In the genomic region with DNA sequence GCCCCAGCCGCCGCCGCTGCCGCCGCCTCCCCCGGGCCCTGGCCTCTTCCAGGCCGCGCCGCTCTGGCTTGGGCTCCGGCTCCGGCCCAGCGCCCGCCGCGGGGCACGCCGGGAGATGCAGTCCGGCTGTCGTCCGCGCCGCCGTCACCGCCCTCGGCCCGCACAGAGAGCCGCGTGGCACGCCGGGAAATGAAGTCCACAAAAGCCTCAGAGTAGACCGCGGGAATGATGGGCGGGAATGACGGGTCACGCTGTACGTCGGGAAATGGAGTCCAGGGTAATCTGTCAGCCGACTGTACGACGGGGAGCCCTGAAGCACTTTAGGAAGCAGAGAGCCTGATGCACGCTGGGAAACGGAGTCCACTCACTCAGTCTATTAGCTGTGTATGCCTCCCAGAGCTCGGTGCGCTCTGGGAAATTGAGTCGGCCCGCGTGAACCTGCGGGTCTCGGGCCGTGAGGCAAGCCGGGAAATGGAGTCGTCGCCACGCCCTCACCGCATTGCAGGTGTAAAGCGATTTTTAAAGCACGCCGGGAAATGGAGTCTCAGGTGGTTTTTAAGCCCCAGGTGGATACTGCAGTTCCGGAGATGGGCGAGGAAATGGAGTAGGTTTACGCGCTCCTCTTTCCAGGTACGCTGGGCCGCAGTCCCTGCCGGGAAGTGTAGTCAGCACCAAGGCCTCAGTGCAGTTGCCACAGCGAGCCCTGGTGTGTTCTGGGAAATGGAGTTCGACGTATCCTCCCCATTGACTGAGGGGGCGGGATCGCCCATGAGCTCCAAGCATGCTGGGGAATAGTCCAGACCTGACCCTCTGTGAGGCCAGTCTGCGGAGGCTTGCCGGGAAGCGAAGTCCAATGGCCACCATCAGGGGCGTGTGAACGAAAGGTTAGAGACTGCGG, we compare ENCODE assay signal across 8 cellular contexts. TPM values are rescaled to one million over a fixed set of nuclear protein-coding genes. Genes with fewer than 3 reads are reported as not detected.
DNase-seq lines count a peak whose midpoint lies in the region; ATAC-seq lines count a peak whose summit lies in the region.

A gene (minus strand): TSS at position 91 of the 898 bp plus-strand sequence. CDS start 137 bp downstream, outside the sequence.

- H3K9me3 ChIP-seq in aorta (ENCODE audit: control insufficient read depth, low read length): no peaks in the 10 kb centered on the region

- DNase-seq in NCI-H2081 (lab: John Stamatoyannopoulos, UW): peak; percentile 99 to 100
- peak; percentile 93 for DNase-seq in T1000 (lab: John Stamatoyannopoulos, UW)
- peak; percentile 100 for DNase-seq in astrocyte of the hippocampus (ENCODE audit: low read depth, low spot score)
- peak; percentile 97 for DNase-seq in hepatic stellate cell (ENCODE audit: low spot score)
- peak; percentile 99 for DNase-seq in aorta

- H3K9ac ChIP-seq in rectal smooth muscle tissue (ENCODE audit: low read length): peak within 1 kb of the TSS; percentile 66

- ATAC-seq in GM18508 (IDR thresholded peaks at IDR 0.05; ENCODE audit: insufficient read depth, unreplicated experiment): peak; percentile 38
- ATAC-seq in HG03025 (IDR thresholded peaks at IDR 0.05; ENCODE audit: low FRiP score, unreplicated experiment): peak; percentile 58
- peak; percentile 93 for ATAC-seq in aorta (ENCODE audit: low FRiP score)

- intact Hi-C loops in aorta (cut with DNase I): loop anchor here in 1 of 2 donors (1.0 kb wide), 1 partner anchor 26 kb away; no protein-coding TSS in a partner anchor

- H3K4me3 ChIP-seq in rectal smooth muscle tissue (ENCODE audit: low read length): peak within 1 kb of the TSS; percentile 74
- peak within 1 kb of the TSS; percentile 63 to 88 for H3K4me3 ChIP-seq in aorta (ENCODE audit: low read length in 2 of 2)

- H3K27me3 ChIP-seq in rectal smooth muscle tissue (ENCODE audit: control insufficient read depth, insufficient read depth, low read length): no peaks in the 10 kb centered on the region
- H3K27me3 ChIP-seq in aorta (ENCODE audit: control insufficient read depth in 1 of 2, insufficient read depth in 2 of 2, low read length in 1 of 2): no peaks in the 10 kb centered on the region

- 0% methylated on average over 71 to 76 of the region's 76 CpGs for WGBS in aorta, 2 donors

- H3K27ac ChIP-seq in rectal smooth muscle tissue (ENCODE audit: low read depth, low read length): peak within 1 kb of the TSS; percentile 84
- H3K27ac ChIP-seq in aorta (ENCODE audit: low read depth in 1 of 2, low read length in 2 of 2): peak within 1 kb of the TSS; percentile 58 to 89

- H3K4me1 ChIP-seq in rectal smooth muscle tissue (ENCODE audit: control insufficient read depth, insufficient read depth, low read length) (peaks cover 17% of the 10 kb centered on the region), aorta (ENCODE audit: control insufficient read depth in 1 of 2, insufficient read depth in 2 of 2, low read length in 2 of 2) (peaks cover 0 to 2% of the 10 kb centered on the region in 2 donors)

- H3K36me3 ChIP-seq in rectal smooth muscle tissue (ENCODE audit: control insufficient read depth, insufficient read depth, low read length) (peaks cover 5% of the 10 kb centered on the region), aorta (ENCODE audit: control insufficient read depth in 1 of 2, insufficient read depth in 2 of 2, low read length in 1 of 2) (no peaks in the 10 kb centered on the region)

RNA-seq across cellular contexts. Expression of the gene that starts here (rescaled TPM):
- 10 to 100 TPM; 28.8 to 34.4 TPM for total RNA-seq in aorta
- 10 to 100 TPM; 36.1 to 40.7 TPM for polyA plus RNA-seq in aorta

Comparison
In these comparisons a context has a peak if more than half of its experiments do, and no peak if none do; other contexts are left out.
1. Peak in every context shown above with its lines: DNase-seq, ATAC-seq, H3K4me3 ChIP-seq and H3K27ac ChIP-seq.
2. ATAC-seq: peak in every context shown above with its lines; median percentile 93 in aorta; 58 in HG03025; 38 in GM18508.